Comparison of ENCODE assay signal across 14 cellular contexts in the genomic region with DNA sequence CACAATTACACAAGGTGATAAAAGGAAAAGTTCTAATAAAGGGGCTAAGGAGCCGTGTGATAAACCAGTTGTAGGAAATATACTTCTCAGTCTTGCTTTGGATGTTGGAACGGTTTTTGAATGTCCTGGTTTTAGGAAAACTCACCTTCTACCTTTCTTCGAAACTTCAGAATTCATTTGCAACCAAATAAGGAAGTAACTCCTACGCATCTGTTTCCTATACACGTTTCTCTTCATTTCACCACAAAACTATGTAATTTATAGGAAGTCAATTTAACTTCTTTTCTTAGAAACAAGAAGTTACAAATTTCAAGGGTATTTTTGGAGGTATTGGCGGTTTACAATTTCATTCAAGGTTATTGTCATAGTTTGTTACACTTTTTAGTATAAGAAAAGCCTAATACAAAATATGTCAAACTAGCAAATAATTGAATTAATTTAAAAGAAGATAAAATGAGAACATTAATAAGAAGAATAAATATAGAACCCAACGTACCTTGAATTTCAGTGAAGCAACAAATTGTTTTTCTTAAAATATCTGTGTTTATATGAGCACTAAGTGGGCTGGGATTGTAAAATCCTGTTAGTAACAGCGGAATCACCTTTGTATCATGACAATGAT. TPM values are rescaled to one million over a fixed set of nuclear protein-coding genes. Genes with fewer than 3 reads are reported as not detected.
A peak's percentile ranks its signal among the peaks of the same experiment; 100 is the strongest.
DNase-seq lines count a peak whose midpoint lies in the region; ATAC-seq and TF ChIP-seq lines count a peak whose summit lies in the region.
"Had no signal": no experiment of that assay in that cellular context is flagged by ENCODE, and none has a peak within 500 bp of the region (broad histone marks: within the 10 kb centered on the region; RNA-seq: fewer than 3 reads in every experiment).

No MANE protein-coding gene starts in this region.

- no peaks in the 10 kb centered on the region for H3K9me3 ChIP-seq in CD4-positive, alpha-beta memory T cell (ENCODE audit: control insufficient read depth in 1 of 2, low read length in 2 of 2)
- H3K9me3 ChIP-seq: Caco-2, Peyer's patch had no signal

- intact Hi-C loops in CD4-positive, alpha-beta memory T cell (cut with micrococcal nuclease) = loop anchor here (2.0 kb wide), 1 partner anchor 13 kb away; no protein-coding TSS in a partner anchor
- intact Hi-C loops in dorsolateral prefrontal cortex (cut with DNase I) = no loop called here

- H3K9ac ChIP-seq in KMS-11 = no peak overlapping the region

- peak overlapping the region; percentile 48 to 84 (median 58) for H3K4me3 Mint-ChIP-seq in CD4-positive, alpha-beta memory T cell
- peak overlapping the region; percentile 74 for H3K4me3 Mint-ChIP-seq in T-helper 1 cell treated with Interleukin-12 subunit alpha and Interleukin-12 subunit beta and Interleukin-4 antibody, amounts not matched to agents 30 μg/mL and 1 μg/mL, for 36 hours
- peak overlapping the region; percentile 45 to 65 for H3K4me3 Mint-ChIP-seq in effector memory CD8-positive, alpha-beta T cell

- no peaks in the 10 kb centered on the region for H3K79me2 ChIP-seq in KMS-11 (ENCODE audit: insufficient read depth, low read depth)

- H3K4me1 ChIP-seq in CD4-positive, alpha-beta memory T cell (ENCODE audit: insufficient read depth, low read length) = peaks cover 57% of the 10 kb centered on the region
- H3K4me1 ChIP-seq in KMS-11 (ENCODE audit: low read depth, poor library complexity, severe bottlenecking) = peaks cover 4% of the 10 kb centered on the region
- H3K4me1 ChIP-seq: Caco-2 had no signal

- H3K4me1 Mint-ChIP-seq in CD4-positive, alpha-beta memory T cell = peaks cover 35 to 53% (median 46%) of the 10 kb centered on the region in 4 donors
- H3K4me1 Mint-ChIP-seq in T-helper 1 cell treated with Interleukin-12 subunit alpha and Interleukin-12 subunit beta and Interleukin-4 antibody, amounts not matched to agents 30 μg/mL and 1 μg/mL, for 36 hours (ENCODE audit: low read depth) = peaks cover 59% of the 10 kb centered on the region
- peaks cover 31 to 41% of the 10 kb centered on the region in 2 donors for H3K4me1 Mint-ChIP-seq in effector memory CD8-positive, alpha-beta T cell (ENCODE audit: low read depth in 2 of 2)

- peak overlapping the region; percentile 18; the same call in 1 of the 2 replicates for H3K4me2 ChIP-seq in KMS-11

- H3K36me3 ChIP-seq in CD4-positive, alpha-beta memory T cell (ENCODE audit: insufficient read depth, low read length) = no peaks in the 10 kb centered on the region
- H3K36me3 ChIP-seq in KMS-11 (ENCODE audit: insufficient read depth) = no peaks in the 10 kb centered on the region
- H3K36me3 ChIP-seq: Peyer's patch had no signal

- H2AFZ ChIP-seq in KMS-11 (ENCODE audit: low read depth) = no peak overlapping the region

- no peak overlapping the region for H3K4me3 ChIP-seq in CD4-positive, alpha-beta memory T cell (ENCODE audit: low read length in 2 of 2)
- H3K4me3 ChIP-seq in KMS-11 (IDR thresholded peaks at IDR 0.05; ENCODE audit: insufficient read depth, low read depth, low read length) (no peak overlapping the region), dorsolateral prefrontal cortex (no peak overlapping the region)
- H3K4me3 ChIP-seq: Peyer's patch had no signal

- H3K27ac ChIP-seq in CD4-positive, alpha-beta memory T cell (ENCODE audit: low read depth, low read length) = no peak overlapping the region
- H3K27ac ChIP-seq in KMS-11 = no peak overlapping the region
- H3K27ac ChIP-seq in dorsolateral prefrontal cortex = no peak overlapping the region
- H3K27ac ChIP-seq: Peyer's patch had no signal

- no peak for ATAC-seq in effector memory CD8-positive, alpha-beta T cell (replicated peaks)
- ATAC-seq in HG02981 (IDR thresholded peaks at IDR 0.05; ENCODE audit: unreplicated experiment) = no peak

- H3K36me3 Mint-ChIP-seq in CD4-positive, alpha-beta memory T cell = no peaks in the 10 kb centered on the region
- H3K36me3 Mint-ChIP-seq in T-helper 1 cell treated with Interleukin-12 subunit alpha and Interleukin-12 subunit beta and Interleukin-4 antibody, amounts not matched to agents 30 μg/mL and 1 μg/mL, for 36 hours (ENCODE audit: low read depth) = peaks cover 12% of the 10 kb centered on the region
- H3K36me3 Mint-ChIP-seq in effector memory CD8-positive, alpha-beta T cell (ENCODE audit: insufficient read depth) = no peaks in the 10 kb centered on the region
- H3K36me3 Mint-ChIP-seq: IgD-negative memory B cell had no signal

- CTCF ChIA-PET in CD4-positive, alpha-beta memory T cell (lab: Charles Lee; ENCODE audit: partially characterized antibody) = interaction anchor here (1.0 to 10.7 kb wide), 5 partner anchors 9 to 42 kb away, joined by 3 to 889 read pairs (median 4); a partner anchor contains a TSS

- peaks cover 0 to 2% of the 10 kb centered on the region in 2 donors for H3K27me3 Mint-ChIP-seq in CD4-positive, alpha-beta memory T cell
- H3K27me3 Mint-ChIP-seq in T-helper 1 cell treated with Interleukin-12 subunit alpha and Interleukin-12 subunit beta and Interleukin-4 antibody, amounts not matched to agents 30 μg/mL and 1 μg/mL, for 36 hours (ENCODE audit: low read depth) = no peaks in the 10 kb centered on the region
- H3K27me3 Mint-ChIP-seq in effector memory CD8-positive, alpha-beta T cell = peaks cover 0 to 11% of the 10 kb centered on the region in 2 donors

- TF ChIP-seq CTCF in KMS-11 (conservative IDR thresholded peaks at IDR 0.05; ENCODE audit: low read depth, low read length) (no peak), dorsolateral prefrontal cortex (IDR thresholded peaks at IDR 0.05 in 54 of 56, conservative IDR thresholded peaks at IDR 0.05 in 2 of 56; ENCODE audit: low read depth in 1 of 56, partially characterized antibody in 56 of 56) (no peak)

- H4K20me1 ChIP-seq in KMS-11 (ENCODE audit: insufficient read depth) = no peaks in the 10 kb centered on the region

- no peaks in the 10 kb centered on the region for H3K27me3 ChIP-seq in CD4-positive, alpha-beta memory T cell (ENCODE audit: insufficient read depth, low read length)
- H3K27me3 ChIP-seq in KMS-11 (ENCODE audit: insufficient read depth, low read depth) = no peaks in the 10 kb centered on the region
- peaks cover 0 to 6% (median 0%) of the 10 kb centered on the region in 45 donors for H3K27me3 ChIP-seq in dorsolateral prefrontal cortex
- H3K27me3 ChIP-seq: Peyer's patch had no signal

- POLR2A ChIA-PET in CD4-positive, alpha-beta memory T cell (lab: Charles Lee; ENCODE audit: partially characterized antibody) = interaction anchor here (0.7 to 7.4 kb wide), 8 partner anchors 13 to 146 kb away, joined by 3 to 422 read pairs (median 4); a partner anchor contains a TSS

- DNase-seq in CD4-positive, alpha-beta memory T cell = peak in 3 of 5 donors; percentile 21 to 35 (median 31)
- DNase-seq in effector memory CD8-positive, alpha-beta T cell = no peak
- no peak for DNase-seq in GM19238 (ENCODE audit: insufficient read length, low spot score)
- no peak for DNase-seq in SHP77 (lab: John Stamatoyannopoulos, UW)
- DNase-seq in dorsolateral prefrontal cortex = no peak
- DNase-seq: Caco-2; Peyer's patch; stimulated activated CD4-positive, alpha-beta T cell treated with anti-CD3 and anti-CD28 coated beads, Interleukin-4, amount 100 ng/mL, for 1 hour had no signal

- H3K9me3 Mint-ChIP-seq in CD4-positive, alpha-beta memory T cell = peaks cover 0 to 2% (median 0%) of the 10 kb centered on the region in 8 donors
- H3K9me3 Mint-ChIP-seq in T-helper 1 cell treated with Interleukin-12 subunit alpha and Interleukin-12 subunit beta and Interleukin-4 antibody, amounts not matched to agents 30 μg/mL and 1 μg/mL, for 36 hours = peaks cover 16% of the 10 kb centered on the region
- H3K9me3 Mint-ChIP-seq in effector memory CD8-positive, alpha-beta T cell = no peaks in the 10 kb centered on the region

- H3K27ac Mint-ChIP-seq in CD4-positive, alpha-beta memory T cell = peak overlapping the region; percentile 50 to 86 (median 61)
- H3K27ac Mint-ChIP-seq in T-helper 1 cell treated with Interleukin-12 subunit alpha and Interleukin-12 subunit beta and Interleukin-4 antibody, amounts not matched to agents 30 μg/mL and 1 μg/mL, for 36 hours = peak overlapping the region; percentile 87
- no peak overlapping the region for H3K27ac Mint-ChIP-seq in effector memory CD8-positive, alpha-beta T cell

RNA-seq across cellular contexts. Expression of a gene that starts 33.2 kb away (rescaled TPM):
- 10 to 100 TPM; 31.0 to 35.9 TPM for total RNA-seq in CD4-positive, alpha-beta memory T cell
- 1,000 to 10,000 TPM in 1 of 2 donors, 100 to 1,000 TPM in 1; 145 to 1,121 TPM for polyA plus RNA-seq in CD4-positive, alpha-beta memory T cell
- total RNA-seq in dorsolateral prefrontal cortex = 1 to 10 TPM in 45 of 120 experiments, under 1 TPM in 44, not detected in 31; 0.29 to 7.2 (median 1.0) TPM
- total RNA-seq: Caco-2, chondrocyte, fibroblast of lung had no signal
- polyA plus RNA-seq: fibroblast of lung had no signal

RNA-seq across cellular contexts. Expression of a gene that starts 33.4 kb away (rescaled TPM):
- under 1 TPM; 0.28 to 0.49 TPM for total RNA-seq in CD4-positive, alpha-beta memory T cell
- 1 to 10 TPM in 1 of 2 donors, under 1 TPM in 1; 0.30 to 1.1 TPM for polyA plus RNA-seq in CD4-positive, alpha-beta memory T cell
- 1 to 10 TPM in 4 of 120 experiments, under 1 TPM in 13, not detected in 103; 0.36 to 1.8 (median 0.78) TPM for total RNA-seq in dorsolateral prefrontal cortex
- total RNA-seq: Caco-2, chondrocyte, fibroblast of lung, Peyer's patch had no signal

Comparison
In these comparisons a context has a peak if more than half of its experiments do, and no peak if none do; other contexts are left out.
1. DNase-seq: peak in CD4-positive, alpha-beta memory T cell (3 of 5); none in effector memory CD8-positive, alpha-beta T cell (0 of 3), GM19238 (single experiment), SHP77 (0 of 2) and dorsolateral prefrontal cortex (0 of 10).
2. H3K27ac Mint-ChIP-seq: peak in CD4-positive, alpha-beta memory T cell (7 of 7) and T-helper 1 cell treated with Interleukin-12 subunit alpha and Interleukin-12 subunit beta and Interleukin-4 antibody, amounts not matched to agents 30 μg/mL and 1 μg/mL, for 36 hours (single experiment); none in effector memory CD8-positive, alpha-beta T cell (0 of 2).
3. Peak in every context shown above with its lines, with median percentiles within 50 percentile points of each other: H3K4me3 Mint-ChIP-seq.